12 cellular contexts compared by ENCODE assay signal in the genomic region with DNA sequence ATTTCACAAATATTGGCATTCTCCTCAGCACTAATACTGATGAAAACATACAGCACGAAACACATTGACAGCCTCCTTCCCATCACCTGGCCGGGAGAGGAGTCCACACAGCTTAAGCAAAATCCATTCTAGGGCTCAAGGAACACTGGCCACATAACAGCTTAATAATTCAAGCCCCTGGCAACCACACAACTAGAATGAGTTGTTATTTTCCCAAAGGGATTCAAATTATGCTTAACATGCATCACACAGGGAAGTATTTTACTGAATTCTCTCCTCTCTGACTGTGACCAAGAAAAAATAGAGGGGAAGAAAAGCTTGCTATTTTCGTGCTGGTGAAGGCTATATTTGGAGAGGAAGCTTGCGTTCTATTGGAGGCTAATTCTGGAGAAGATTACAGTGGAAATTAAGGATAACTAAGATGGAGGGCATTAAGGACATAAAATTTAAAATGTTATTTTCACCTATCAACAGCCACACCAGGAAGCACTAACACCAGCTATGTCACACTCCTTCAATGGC.
"Had no signal": no experiment of that assay in that cellular context is flagged by ENCODE, and none has a peak within 500 bp of the region (broad histone marks: within the 10 kb centered on the region; RNA-seq: fewer than 3 reads in every experiment).

No MANE protein-coding gene starts in this region.

- ATAC-seq: activated T-helper 17 cell treated with anti-CD3 and anti-CD28 coated beads, Interleukin-2, amount 50 U/mL, for 72 hours; esophagus mucosa; gastrocnemius medialis; right cardiac atrium; stimulated activated memory B cell treated with anti-CD40 and anti-IgM and Interleukin-4, amounts not matched to agents 10 μg/mL and 1 μg/mL and 100 μg/mL, for 72 hours; WTC11 had no signal

- H3K4me3 ChIP-seq: dorsolateral prefrontal cortex, gastrocnemius medialis had no signal

- DNase-seq: activated CD4-positive, alpha-beta T cell treated with anti-CD3 and anti-CD28 coated beads for 48 hours; activated naive CD4-positive, alpha-beta T cell treated with anti-CD3 and anti-CD28 coated beads for 36 hours; dorsolateral prefrontal cortex; gastrocnemius medialis; hippocampal formation; naive B cell; right cardiac atrium; substantia nigra had no signal
